16 cellular contexts compared by ENCODE assay signal in the genomic region with DNA sequence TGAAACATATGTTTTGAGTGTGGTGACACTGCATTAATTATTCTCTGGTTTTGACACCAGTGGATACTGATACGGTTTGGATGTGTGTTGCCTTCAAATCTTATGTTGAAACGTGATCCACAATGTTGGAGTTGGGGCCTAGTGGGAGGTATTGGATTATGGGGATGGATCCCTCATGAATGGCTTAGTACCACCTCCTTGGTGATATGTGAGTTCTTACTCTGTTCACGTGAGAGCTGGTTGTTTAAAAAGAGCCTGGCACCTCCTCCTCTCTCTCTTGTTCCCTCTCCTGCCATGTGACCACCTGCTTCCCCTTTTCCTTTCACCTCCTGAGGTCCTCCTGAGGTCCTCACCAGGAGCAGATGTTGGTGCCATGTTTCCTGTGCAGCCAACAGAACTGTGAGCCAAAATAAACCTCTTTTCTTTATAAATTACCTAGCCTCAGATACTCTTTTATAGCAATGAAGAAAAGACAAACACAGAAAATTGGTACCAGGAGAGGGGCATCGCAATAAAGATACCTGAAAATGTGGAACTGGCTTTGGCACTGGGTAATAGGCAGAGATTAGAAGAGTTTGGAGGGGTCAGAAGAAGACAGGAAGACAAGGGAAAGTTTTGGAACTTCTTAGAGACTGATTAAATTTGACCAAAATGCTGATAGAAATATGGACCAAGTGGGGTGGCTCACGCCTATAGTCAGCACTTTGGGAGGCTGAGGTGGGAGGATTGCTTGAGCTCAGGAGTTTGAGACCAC. TPM values are rescaled to one million over a fixed set of nuclear protein-coding genes. Genes with fewer than 3 reads are reported as not detected.
DNase-seq lines count a peak whose midpoint lies in the region; ATAC-seq, FAIRE-seq and TF ChIP-seq lines count a peak whose summit lies in the region.
"Had no signal": no experiment of that assay in that cellular context is flagged by ENCODE, and none has a peak within 500 bp of the region (broad histone marks: within the 10 kb centered on the region; RNA-seq: fewer than 3 reads in every experiment).

No MANE protein-coding gene starts in this region.

- no peak for FAIRE-seq in K562 (lab: Jason Lieb, UNC)
- FAIRE-seq: A204.1, GM12891 had no signal

- no peak for TF ChIP-seq RAD21 in K562 (CRISPR knock-in tag; conservative IDR thresholded peaks at IDR 0.05 in 1 of 2, IDR thresholded peaks at IDR 0.05 in 1 of 2)

- ATAC-seq in K562 (no peak), GM21576 (IDR thresholded peaks at IDR 0.05; ENCODE audit: unreplicated experiment) (no peak), HG02678 (IDR thresholded peaks at IDR 0.05; ENCODE audit: unreplicated experiment) (no peak)

- no peaks in the 10 kb centered on the region for H3K9me3 ChIP-seq in K562 (replicated peaks; ENCODE audit: control insufficient read depth, insufficient read depth, low read depth, low read length)
- H3K9me3 ChIP-seq: SJSA1, thyroid gland had no signal

- no peak overlapping the region for H3K4me3 Mint-ChIP-seq in progenitor cell of endocrine pancreas (ENCODE audit: low read depth)
- H3K4me3 Mint-ChIP-seq: H9 had no signal

- H2AFZ ChIP-seq in K562 (ENCODE audit: low read depth, low read length): no peak overlapping the region

- no peaks in the 10 kb centered on the region for H3K9me1 ChIP-seq in K562 (ENCODE audit: control insufficient read depth, insufficient read depth, low read length)

- peaks cover 3 to 25% of the 10 kb centered on the region in 2 experiments for H3K4me1 ChIP-seq in K562 (replicated peaks in 1 of 2; ENCODE audit: control insufficient read depth in 2 of 2, insufficient read depth in 2 of 2, low read length in 2 of 2)
- H3K4me1 ChIP-seq: thyroid gland had no signal

- in situ Hi-C loops in K562 (cut with MboI): no loop called here

- no peaks in the 10 kb centered on the region for H4K20me1 ChIP-seq in K562 (replicated peaks; ENCODE audit: control insufficient read depth, insufficient read depth, low read length)

- H3K36me3 ChIP-seq in K562 (ENCODE audit: control insufficient read depth, insufficient read depth, low read length): peaks cover 24% of the 10 kb centered on the region
- H3K36me3 ChIP-seq: thyroid gland had no signal

- H3K4me1 Mint-ChIP-seq in progenitor cell of endocrine pancreas (ENCODE audit: low read depth): peaks cover 26% of the 10 kb centered on the region

- no peak overlapping the region for H3K9ac ChIP-seq in K562 (ENCODE audit: insufficient read depth in 1 of 2, low read depth in 2 of 2, low read length in 2 of 2)

- H3K9me3 Mint-ChIP-seq in progenitor cell of endocrine pancreas (ENCODE audit: low read depth): peaks cover 17% of the 10 kb centered on the region

- intact Hi-C loops in K562 (cut with micrococcal nuclease): no loop called here

- TF ChIP-seq CTCF in K562 (IDR thresholded peaks at IDR 0.05 in 2 of 3, conservative IDR thresholded peaks at IDR 0.05 in 1 of 3; ENCODE audit: insufficient read depth in 2 of 3, low read depth in 1 of 3, low read length in 3 of 3) (no peak), progenitor cell of endocrine pancreas (IDR thresholded peaks at IDR 0.05; ENCODE audit: unreplicated experiment) (no peak)

- POLR2A ChIA-PET in K562 (lab: Yijun Ruan, JAX): interaction anchor here (0.6 to 1.1 kb wide), 3 partner anchors 8 to 383 kb away, joined by 3 to 8 read pairs (median 5); no protein-coding TSS in a partner anchor

- peaks cover 19% of the 10 kb centered on the region for H3K36me3 Mint-ChIP-seq in progenitor cell of endocrine pancreas (ENCODE audit: insufficient read depth)

- no peak overlapping the region for H3K4me2 ChIP-seq in K562 (ENCODE audit: insufficient read depth, low read length)

- WGBS in K562 (ENCODE audit: insufficient coverage, low coverage, missing lambda C conversion rate): 44% methylated on average over 5 of the region's 5 CpGs

- H3K27me3 Mint-ChIP-seq in progenitor cell of endocrine pancreas: no peaks in the 10 kb centered on the region

- peak overlapping the region; percentile 36; the same call in 1 of the 3 replicates for H3K27ac ChIP-seq in K562 (ENCODE audit: extremely low read depth, low read depth, low read length)
- H3K27ac ChIP-seq: foreskin keratinocyte, SJSA1, thyroid gland had no signal

- no peak for TF ChIP-seq POLR2A in K562 (conservative IDR thresholded peaks at IDR 0.05)

- TSS peak; percentile 19 for BruUV-seq in K562 (replicated peaks; lab: Mats Ljungman, UMichigan)

- no peak overlapping the region for H3K4me3 ChIP-seq in K562
- H3K4me3 ChIP-seq: SJSA1, thyroid gland had no signal

- no peaks in the 10 kb centered on the region for H3K27me3 ChIP-seq in K562 (ENCODE audit: control insufficient read depth in 2 of 2, insufficient read depth in 2 of 2, low read length in 2 of 2)
- H3K27me3 ChIP-seq: foreskin keratinocyte, SJSA1, thyroid gland had no signal

- peak overlapping the region; percentile 77 for H3K27ac Mint-ChIP-seq in progenitor cell of endocrine pancreas

- CTCF ChIA-PET in K562 (lab: Yijun Ruan, JAX; ENCODE audit: low intra/inter-chr PET ratio): no interaction called here

- peaks cover 76% of the 10 kb centered on the region for H3K79me2 ChIP-seq in K562 (ENCODE audit: control insufficient read depth, insufficient read depth, low read length)

- TF ChIP-seq EP300 in K562 (IDR thresholded peaks at IDR 0.05; ENCODE audit: low read length): no peak

- DNase-seq in NCI-H1092 treated with DMSO at 0.1 percent for 48 hours (lab: John Stamatoyannopoulos, UW): peak; percentile 12
- DNase-seq in NCI-H1092 (lab: John Stamatoyannopoulos, UW): no peak
- DNase-seq in NCI-H2196 (lab: John Stamatoyannopoulos, UW; ENCODE audit: unreplicated experiment): peak; percentile 19
- DNase-seq in K562 (ENCODE audit: extremely low read depth in 1 of 4, low spot score in 3 of 4): no peak
- no peak for DNase-seq in progenitor cell of endocrine pancreas (ENCODE audit: low spot score, unreplicated experiment)
- DNase-seq in stimulated activated CD8-positive, alpha-beta memory T cell treated with anti-CD3 and anti-CD28 coated beads, Interleukin-4, amount 100 ng/mL, for 48 hours: no peak
- DNase-seq: DND-41, H9, NCI-H1417 treated with DMSO at 0.1 percent for 48 hours had no signal

TF ChIP-seq in K562, 482 proteins besides CTCF, POLR2A, EP300 and RAD21 (continues in another document):
- no peak for TF ChIP-seq TCF7L2 (IDR thresholded peaks at IDR 0.05; ENCODE audit: low read depth, low read length)
- no peak for TF ChIP-seq KAT7 (CRISPR knock-in tag; IDR thresholded peaks at IDR 0.05; ENCODE audit: borderline replicate concordance)
- no peak for TF ChIP-seq YBX1 (IDR thresholded peaks at IDR 0.05)
- no peak for TF ChIP-seq GABPB1 (CRISPR knock-in tag; IDR thresholded peaks at IDR 0.05)
- TF ChIP-seq ZNF766 (CRISPR knock-in tag; conservative IDR thresholded peaks at IDR 0.05): peak; percentile 96
- TF ChIP-seq, protein P1, sequence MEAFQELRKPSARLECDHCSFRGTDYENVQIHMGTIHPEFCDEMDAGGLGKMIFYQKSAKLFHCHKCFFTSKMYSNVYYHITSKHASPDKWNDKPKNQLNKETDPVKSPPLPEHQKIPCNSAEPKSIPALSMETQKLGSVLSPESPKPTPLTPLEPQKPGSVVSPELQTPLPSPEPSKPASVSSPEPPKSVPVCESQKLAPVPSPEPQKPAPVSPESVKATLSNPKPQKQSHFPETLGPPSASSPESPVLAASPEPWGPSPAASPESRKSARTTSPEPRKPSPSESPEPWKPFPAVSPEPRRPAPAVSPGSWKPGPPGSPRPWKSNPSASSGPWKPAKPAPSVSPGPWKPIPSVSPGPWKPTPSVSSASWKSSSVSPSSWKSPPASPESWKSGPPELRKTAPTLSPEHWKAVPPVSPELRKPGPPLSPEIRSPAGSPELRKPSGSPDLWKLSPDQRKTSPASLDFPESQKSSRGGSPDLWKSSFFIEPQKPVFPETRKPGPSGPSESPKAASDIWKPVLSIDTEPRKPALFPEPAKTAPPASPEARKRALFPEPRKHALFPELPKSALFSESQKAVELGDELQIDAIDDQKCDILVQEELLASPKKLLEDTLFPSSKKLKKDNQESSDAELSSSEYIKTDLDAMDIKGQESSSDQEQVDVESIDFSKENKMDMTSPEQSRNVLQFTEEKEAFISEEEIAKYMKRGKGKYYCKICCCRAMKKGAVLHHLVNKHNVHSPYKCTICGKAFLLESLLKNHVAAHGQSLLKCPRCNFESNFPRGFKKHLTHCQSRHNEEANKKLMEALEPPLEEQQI (IDR thresholded peaks at IDR 0.05): no peak
- no peak for TF ChIP-seq BRF1 (IDR thresholded peaks at IDR 0.05; ENCODE audit: borderline replicate concordance, extremely low read depth, insufficient read length)
- TF ChIP-seq MIER1 (IDR thresholded peaks at IDR 0.05; ENCODE audit: low read depth): no peak
- TF ChIP-seq RFX5 (IDR thresholded peaks at IDR 0.05; ENCODE audit: low read depth, low read length): no peak
- TF ChIP-seq, protein P2, sequence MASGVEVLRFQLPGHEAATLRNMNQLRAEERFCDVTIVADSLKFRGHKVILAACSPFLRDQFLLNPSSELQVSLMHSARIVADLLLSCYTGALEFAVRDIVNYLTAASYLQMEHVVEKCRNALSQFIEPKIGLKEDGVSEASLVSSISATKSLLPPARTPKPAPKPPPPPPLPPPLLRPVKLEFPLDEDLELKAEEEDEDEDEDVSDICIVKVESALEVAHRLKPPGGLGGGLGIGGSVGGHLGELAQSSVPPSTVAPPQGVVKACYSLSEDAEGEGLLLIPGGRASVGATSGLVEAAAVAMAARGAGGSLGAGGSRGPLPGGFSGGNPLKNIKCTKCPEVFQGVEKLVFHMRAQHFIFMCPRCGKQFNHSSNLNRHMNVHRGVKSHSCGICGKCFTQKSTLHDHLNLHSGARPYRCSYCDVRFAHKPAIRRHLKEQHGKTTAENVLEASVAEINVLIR (CRISPR knock-in tag; IDR thresholded peaks at IDR 0.05): no peak

RNA-seq across cellular contexts. Expression of gene RASSF3, which starts 23.1 kb away (rescaled TPM):
- total RNA-seq in K562 (2011; cell fraction: chromatin; rRNA removed; ENCODE audit: low replicate concordance): 7.4 and 11.3 TPM in 2 replicates
- total RNA-seq in K562 (2011; cell fraction: nucleolus; rRNA removed): 6.5 and 7.0 TPM in 2 replicates
- 12.8 and 16.6 TPM in 2 replicates for total RNA-seq in K562 (2011; cell fraction: nucleoplasm; rRNA removed)
- total RNA-seq in K562 (2014; rRNA removed) (13.4 and 14.0 TPM in 2 replicates), K562 (2014; rRNA removed; fragmentation: Illumina TruSeq; extraction: Trizol) (20.2 and 23.5 TPM in 2 replicates), K562 (2015; rRNA removed; fragmentation: Illumina TruSeq; extraction: Trizol) (20.9 and 22.4 TPM in 2 replicates), K562 (2021) (35.9 and 39.2 TPM in 2 replicates), progenitor cell of endocrine pancreas (18.8 and 20.7 TPM in 2 replicates)
- polyA plus RNA-seq in K562 (2011; rRNA removed) (19.9 and 28.7 TPM in 2 replicates), K562 (2014; fragmentation: Illumina TruSeq; extraction: Trizol) (22.6 and 23.4 TPM in 2 replicates), K562 (2014; fragmentation: Nextera tagmentation; extraction: Ambion mirVana) (1 to 10 TPM; 3.7 to 4.3 TPM), K562 (2014; rRNA removed) (18.9 and 19.1 TPM in 2 replicates)
- 12.9 and 15.7 TPM in 2 replicates for polyA plus RNA-seq in K562 (2011; cell fraction: cytosol; rRNA removed)
- polyA plus RNA-seq in K562 (2011; cell fraction: nucleus; rRNA removed): 5.6 and 7.4 TPM in 2 replicates
- polyA plus RNA-seq in K562 (2012): 13.8 and 16.0 TPM in 2 replicates
- 31.7 and 36.8 TPM in 2 replicates for polyA minus RNA-seq in K562 (2011; rRNA and poly(A)+ RNA removed)
- polyA minus RNA-seq in K562 (2011; cell fraction: cytosol; rRNA and poly(A)+ RNA removed): 15.4 and 26.3 TPM in 2 replicates
- polyA minus RNA-seq in K562 (2011; cell fraction: nucleus; rRNA and poly(A)+ RNA removed): 2.8 and 6.1 TPM in 2 replicates

Comparison
In these comparisons a context has a peak if more than half of its experiments do, and no peak if none do; other contexts are left out.
1. DNase-seq: peak in NCI-H1092 treated with DMSO at 0.1 percent for 48 hours (single experiment) and NCI-H2196 (single experiment); none in NCI-H1092 (single experiment), K562 (0 of 4), progenitor cell of endocrine pancreas (single experiment) and stimulated activated CD8-positive, alpha-beta memory T cell treated with anti-CD3 and anti-CD28 coated beads, Interleukin-4, amount 100 ng/mL, for 48 hours (single experiment).